ENCODE assay signal across 28 cellular contexts in genomic region chr2:235961711-235962110, GRCh38.
DNase-seq lines count a peak whose midpoint lies in the region; ATAC-seq, FAIRE-seq and TF ChIP-seq lines count a peak whose summit lies in the region.
"Had no signal": no experiment of that assay in that cellular context is flagged by ENCODE, and none has a peak within 500 bp of the region (broad histone marks: within the 10 kb centered on the region; RNA-seq: fewer than 3 reads in every experiment).

No MANE protein-coding gene starts in this region.

- FAIRE-seq in astrocyte (lab: Jason Lieb, UNC), result no peak
- FAIRE-seq: A204.1, GM12878, GM12892, GM18507 had no signal

- TF ChIP-seq EP300 in sigmoid colon (IDR thresholded peaks at IDR 0.05) (no peak), upper lobe of left lung (IDR thresholded peaks at IDR 0.05) (no peak), ovary (IDR thresholded peaks at IDR 0.05) (no peak)

- 96 to 97% methylated on average over 12 of the region's 12 CpGs for WGBS in sigmoid colon, 2 donors
- 97% methylated on average over 12 of the region's 12 CpGs for WGBS in upper lobe of left lung, 2 donors
- 93 to 97% (median 96%) methylated on average over 12 of the region's 12 CpGs for WGBS in adrenal gland, 4 donors
- WGBS in ovary, 3 donors, result 97 to 98% (median 98%) methylated on average over 12 of the region's 12 CpGs

- H3K4me3 Mint-ChIP-seq in astrocyte (ENCODE audit: unreplicated experiment), result no peak overlapping the region
- H3K4me3 Mint-ChIP-seq: CD14-positive monocyte; CD4-positive, alpha-beta memory T cell; CD4-positive, CD25-positive, alpha-beta regulatory T cell; CD8-positive, alpha-beta memory T cell had no signal

- H3K9ac ChIP-seq in astrocyte (ENCODE audit: low read length) (no peak overlapping the region), Karpas-422 (ENCODE audit: low read length) (no peak overlapping the region)
- H3K9ac ChIP-seq: BLaER1 had no signal

- H3K9me2 ChIP-seq in Karpas-422 (replicated peaks; ENCODE audit: insufficient read depth, low read length), result no peaks in the 10 kb centered on the region

- H2AFZ ChIP-seq in astrocyte (ENCODE audit: low read depth, low read length), result no peak overlapping the region
- H2AFZ ChIP-seq in Karpas-422 (ENCODE audit: low read length), result no peak overlapping the region

- H3K4me2 ChIP-seq in astrocyte (ENCODE audit: low read length), result no peak overlapping the region
- no peak overlapping the region for H3K4me2 ChIP-seq in Karpas-422 (ENCODE audit: low read depth, low read length, poor library complexity, severe bottlenecking)
- H3K4me2 ChIP-seq: BLaER1 had no signal

- H3K27ac ChIP-seq in astrocyte (ENCODE audit: low read depth, low read length) (no peak overlapping the region), sigmoid colon (no peak overlapping the region), upper lobe of left lung (no peak overlapping the region), adrenal gland (no peak overlapping the region), ovary (no peak overlapping the region), Karpas-422 (ENCODE audit: low read length) (no peak overlapping the region)
- H3K27ac ChIP-seq: BLaER1 had no signal

- H3K9me3 ChIP-seq in astrocyte (ENCODE audit: insufficient read depth, low read depth, low read length), result no peaks in the 10 kb centered on the region
- no peaks in the 10 kb centered on the region for H3K9me3 ChIP-seq in sigmoid colon
- no peaks in the 10 kb centered on the region for H3K9me3 ChIP-seq in upper lobe of left lung
- H3K9me3 ChIP-seq in adrenal gland (replicated peaks in 1 of 3), result no peaks in the 10 kb centered on the region
- H3K9me3 ChIP-seq in ovary, result no peaks in the 10 kb centered on the region
- no peaks in the 10 kb centered on the region for H3K9me3 ChIP-seq in Karpas-422 (ENCODE audit: low read length)
- H3K9me3 ChIP-seq: BE2C, BLaER1 had no signal

- intact Hi-C loops in sigmoid colon (cut with DNase I) (no loop called here), adrenal gland (cut with DNase I) (no loop called here), ovary (cut with DNase I) (no loop called here)

- H4K20me1 ChIP-seq in astrocyte (ENCODE audit: insufficient read depth, low read length) (no peaks in the 10 kb centered on the region), Karpas-422 (ENCODE audit: insufficient read depth, low read depth, low read length) (no peaks in the 10 kb centered on the region)
- H4K20me1 ChIP-seq: BLaER1 had no signal

- H3K36me3 ChIP-seq in astrocyte (ENCODE audit: insufficient read depth, low read length), result no peaks in the 10 kb centered on the region
- peaks cover 0 to 4% (median 0%) of the 10 kb centered on the region in 4 donors for H3K36me3 ChIP-seq in sigmoid colon
- H3K36me3 ChIP-seq in upper lobe of left lung, result peaks cover 0 to 7% (median 0%) of the 10 kb centered on the region in 4 donors
- H3K36me3 ChIP-seq in adrenal gland (replicated peaks in 1 of 2), result no peaks in the 10 kb centered on the region
- H3K36me3 ChIP-seq in ovary, result no peaks in the 10 kb centered on the region
- no peaks in the 10 kb centered on the region for H3K36me3 ChIP-seq in Karpas-422 (ENCODE audit: insufficient read depth, low read length)
- H3K36me3 ChIP-seq: BE2C had no signal

- no peak for TF ChIP-seq POLR2A in sigmoid colon (IDR thresholded peaks at IDR 0.05)
- TF ChIP-seq POLR2A in upper lobe of left lung (IDR thresholded peaks at IDR 0.05), result no peak
- no peak for TF ChIP-seq POLR2A in adrenal gland (IDR thresholded peaks at IDR 0.05)
- TF ChIP-seq POLR2A in ovary (IDR thresholded peaks at IDR 0.05), result no peak

- H3K36me3 Mint-ChIP-seq in astrocyte (ENCODE audit: low read depth, unreplicated experiment), result peaks cover 12% of the 10 kb centered on the region
- H3K36me3 Mint-ChIP-seq: CD14-positive monocyte; CD4-positive, alpha-beta memory T cell; CD4-positive, CD25-positive, alpha-beta regulatory T cell; CD8-positive, alpha-beta memory T cell had no signal

- no peak for ATAC-seq in upper lobe of left lung (ENCODE audit: low FRiP score in 2 of 2)
- ATAC-seq: GM12878 had no signal

- H3K27ac Mint-ChIP-seq in astrocyte (ENCODE audit: unreplicated experiment), result peak overlapping the region; percentile 47
- H3K27ac Mint-ChIP-seq: CD14-positive monocyte; CD4-positive, alpha-beta memory T cell had no signal

- H3K4me3 ChIP-seq in astrocyte (ENCODE audit: insufficient read depth, low read depth, low read length), result no peak overlapping the region
- no peak overlapping the region for H3K4me3 ChIP-seq in sigmoid colon
- H3K4me3 ChIP-seq in upper lobe of left lung, result no peak overlapping the region
- no peak overlapping the region for H3K4me3 ChIP-seq in adrenal gland
- H3K4me3 ChIP-seq in ovary, result no peak overlapping the region
- H3K4me3 ChIP-seq in Karpas-422 (ENCODE audit: low read length), result no peak overlapping the region
- H3K4me3 ChIP-seq: BLaER1, GM12878 had no signal

- H3K27me3 Mint-ChIP-seq in astrocyte (ENCODE audit: low read depth, unreplicated experiment), result no peaks in the 10 kb centered on the region

- H3K27me3 ChIP-seq in astrocyte (ENCODE audit: insufficient read depth, low read length), result no peaks in the 10 kb centered on the region
- H3K27me3 ChIP-seq in sigmoid colon, result no peaks in the 10 kb centered on the region
- no peaks in the 10 kb centered on the region for H3K27me3 ChIP-seq in upper lobe of left lung
- no peaks in the 10 kb centered on the region for H3K27me3 ChIP-seq in adrenal gland
- no peaks in the 10 kb centered on the region for H3K27me3 ChIP-seq in ovary
- H3K27me3 ChIP-seq in Karpas-422 (ENCODE audit: low read length), result no peaks in the 10 kb centered on the region
- H3K27me3 ChIP-seq: BE2C, BLaER1 had no signal

- H3K79me2 ChIP-seq in astrocyte (ENCODE audit: insufficient read depth, low read length) (no peaks in the 10 kb centered on the region), Karpas-422 (ENCODE audit: low read length) (no peaks in the 10 kb centered on the region)

- no peak for DNase-seq in astrocyte (ENCODE audit: low read depth)
- peak; percentile 71 for DNase-seq in mesenteric fat pad (ENCODE audit: low spot score)
- peak; percentile 17 for DNase-seq in sigmoid colon
- DNase-seq in upper lobe of left lung, result peak; percentile 0 to 45
- DNase-seq in adrenal gland, result no peak
- DNase-seq in ovary, result no peak
- no peak for DNase-seq in Karpas-422
- DNase-seq: 8988T; ACHN; BE2C; C1 segment of cervical spinal cord; CD4-positive, alpha-beta memory T cell; CD4-positive, CD25-positive, alpha-beta regulatory T cell; CD8-positive, alpha-beta memory T cell; COR-L47; DMS 273 treated with DMSO at 0.1 percent for 48 hours; DMS153; DMS53; DMS79; DND-41; EL; GDM1 had no signal

- no peak for TF ChIP-seq CTCF in astrocyte (IDR thresholded peaks at IDR 0.05; ENCODE audit: insufficient read depth, low read depth, low read length)
- no peak for TF ChIP-seq CTCF in sigmoid colon (IDR thresholded peaks at IDR 0.05)
- TF ChIP-seq CTCF in upper lobe of left lung (IDR thresholded peaks at IDR 0.05), result no peak
- no peak for TF ChIP-seq CTCF in adrenal gland (IDR thresholded peaks at IDR 0.05)
- no peak for TF ChIP-seq CTCF in ovary (IDR thresholded peaks at IDR 0.05)

- H3K4me1 Mint-ChIP-seq in astrocyte (ENCODE audit: low read depth, unreplicated experiment), result no peaks in the 10 kb centered on the region
- H3K4me1 Mint-ChIP-seq: CD14-positive monocyte; CD4-positive, alpha-beta memory T cell; CD4-positive, CD25-positive, alpha-beta regulatory T cell; CD8-positive, alpha-beta memory T cell had no signal

- H3K4me1 ChIP-seq in astrocyte (ENCODE audit: insufficient read depth, low read length), result no peaks in the 10 kb centered on the region
- H3K4me1 ChIP-seq in sigmoid colon, result no peaks in the 10 kb centered on the region
- H3K4me1 ChIP-seq in upper lobe of left lung, result no peaks in the 10 kb centered on the region
- H3K4me1 ChIP-seq in adrenal gland (replicated peaks in 1 of 2), result no peaks in the 10 kb centered on the region
- H3K4me1 ChIP-seq in ovary (ENCODE audit: insufficient read depth), result peaks cover 3% of the 10 kb centered on the region
- H3K4me1 ChIP-seq in Karpas-422 (ENCODE audit: low read length), result no peaks in the 10 kb centered on the region
- H3K4me1 ChIP-seq: BE2C, BLaER1 had no signal

- H3K9me3 Mint-ChIP-seq in astrocyte (ENCODE audit: unreplicated experiment), result no peaks in the 10 kb centered on the region
- H3K9me3 Mint-ChIP-seq: CD8-positive, alpha-beta memory T cell had no signal

Comparison
In these comparisons a context has a peak if more than half of its experiments do, and no peak if none do; other contexts are left out.
1. DNase-seq: peak in mesenteric fat pad (single experiment), sigmoid colon (single experiment) and upper lobe of left lung (2 of 2); none in astrocyte (single experiment), adrenal gland (0 of 7), ovary (0 of 5) and Karpas-422 (single experiment).